ENCODE assay signal across 9 cellular contexts in genomic region chr20:59149678-59150504, GRCh38. TPM values are rescaled to one million over a fixed set of nuclear protein-coding genes. Genes with fewer than 3 reads are reported as not detected.
DNase-seq lines count a peak whose midpoint lies in the region; ATAC-seq and TF ChIP-seq lines count a peak whose summit lies in the region.
"Had no signal": no experiment of that assay in that cellular context is flagged by ENCODE, and none has a peak within 500 bp of the region (broad histone marks: within the 10 kb centered on the region; RNA-seq: fewer than 3 reads in every experiment).

No MANE protein-coding gene starts in this region.

- CTCF ChIA-PET in HEK293T (lab: Yijun Ruan, JAX): no interaction called here

- TF ChIP-seq POLR2A in NB4 (IDR thresholded peaks at IDR 0.05; ENCODE audit: extremely low read depth, insufficient read length) (no peak), right lobe of liver (IDR thresholded peaks at IDR 0.05) (no peak), stomach (IDR thresholded peaks at IDR 0.05) (no peak)

- DNase-seq in NB4 (ENCODE audit: low read depth) (peak; percentile 26), right lobe of liver (no peak), stomach (no peak), DMS153 (lab: John Stamatoyannopoulos, UW) (no peak), HCEC 1CT (no peak), HEK293T (ENCODE audit: extremely low spot score) (no peak), SW 1271 (lab: John Stamatoyannopoulos, UW) (no peak)
- DNase-seq in activated T-cell treated with anti-CD3 and anti-CD28 coated beads, Interleukin-2, amount 50 U/mL, for 48 hours: peak; percentile 69

- TF ChIP-seq EP300 in stomach (IDR thresholded peaks at IDR 0.05): no peak

- 38% methylated on average over 13 of the region's 18 CpGs for WGBS in right lobe of liver (ENCODE audit: insufficient coverage, low coverage, low lambda C conversion rate, missing lambda C conversion rate)
- 40 to 51% (median 41%) methylated on average over 13 to 18 of the region's 18 CpGs for WGBS in stomach, 5 donors

- H3K36me3 ChIP-seq in right lobe of liver (no peaks in the 10 kb centered on the region), stomach (no peaks in the 10 kb centered on the region)

- intact Hi-C loops in right lobe of liver (cut with DNase I): no loop called here
- intact Hi-C loops in stomach (cut with DNase I; ENCODE audit: low total_unique reads): no loop called here

- peak; percentile 41 to 59 (median 42) for ATAC-seq in right lobe of liver

- H3K27ac ChIP-seq in right lobe of liver: no peak overlapping the region
- peak overlapping the region; percentile 30 to 69 (median 34) for H3K27ac ChIP-seq in stomach

- H3K27me3 ChIP-seq in right lobe of liver: no peaks in the 10 kb centered on the region
- H3K27me3 ChIP-seq in stomach: peaks cover 0 to 2% (median 0%) of the 10 kb centered on the region in 3 donors

- H3K4me3 ChIP-seq in NB4 (ENCODE audit: low read depth, low read length) (no peak overlapping the region), right lobe of liver (no peak overlapping the region), stomach (no peak overlapping the region)

- TF ChIP-seq CTCF in NB4 (IDR thresholded peaks at IDR 0.05; ENCODE audit: low read depth, low read length) (no peak), right lobe of liver (IDR thresholded peaks at IDR 0.05) (no peak), stomach (IDR thresholded peaks at IDR 0.05) (no peak)

- H3K9me3 ChIP-seq in right lobe of liver (no peaks in the 10 kb centered on the region), stomach (no peaks in the 10 kb centered on the region)

- POLR2A ChIA-PET in HEK293T (lab: Yijun Ruan, JAX): no interaction called here

- H3K4me1 ChIP-seq in right lobe of liver (peaks cover 0 to 5% (median 0%) of the 10 kb centered on the region in 4 donors), stomach (peaks cover 15 to 33% (median 23%) of the 10 kb centered on the region in 4 donors)

TF ChIP-seq in HEK293T, 16 proteins besides CTCF, POLR2A, EP300 and RAD21:
- TF ChIP-seq, protein P1, sequence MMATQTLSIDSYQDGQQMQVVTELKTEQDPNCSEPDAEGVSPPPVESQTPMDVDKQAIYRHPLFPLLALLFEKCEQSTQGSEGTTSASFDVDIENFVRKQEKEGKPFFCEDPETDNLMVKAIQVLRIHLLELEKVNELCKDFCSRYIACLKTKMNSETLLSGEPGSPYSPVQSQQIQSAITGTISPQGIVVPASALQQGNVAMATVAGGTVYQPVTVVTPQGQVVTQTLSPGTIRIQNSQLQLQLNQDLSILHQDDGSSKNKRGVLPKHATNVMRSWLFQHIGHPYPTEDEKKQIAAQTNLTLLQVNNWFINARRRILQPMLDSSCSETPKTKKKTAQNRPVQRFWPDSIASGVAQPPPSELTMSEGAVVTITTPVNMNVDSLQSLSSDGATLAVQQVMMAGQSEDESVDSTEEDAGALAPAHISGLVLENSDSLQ (IDR thresholded peaks at IDR 0.05): no peak
- no peak for TF ChIP-seq NFRKB (IDR thresholded peaks at IDR 0.05)
- TF ChIP-seq SP1 (IDR thresholded peaks at IDR 0.05): no peak
- no peak for TF ChIP-seq FOXA1 (IDR thresholded peaks at IDR 0.05)
- TF ChIP-seq L3MBTL2 (conservative IDR thresholded peaks at IDR 0.05): no peak
- TF ChIP-seq SUZ12 (IDR thresholded peaks at IDR 0.05): no peak
- no peak for TF ChIP-seq ZNF384 (IDR thresholded peaks at IDR 0.05)
- TF ChIP-seq CTBP1 (IDR thresholded peaks at IDR 0.05; ENCODE audit: borderline replicate concordance): no peak

RNA-seq across cellular contexts. Expression of gene ZNF831, which starts 13.7 kb away (rescaled TPM):
- total RNA-seq in right lobe of liver (under 1 TPM; 0.04 to 0.25 (median 0.07) TPM), stomach (1 to 10 TPM in 3 of 5 donors, under 1 TPM in 1, not detected in 1; under 0.01 to 2.9 (median 1.2) TPM)
- under 1 TPM; 0.06 to 0.31 (median 0.15) TPM for polyA plus RNA-seq in stomach
- total RNA-seq: LHCN-M2 had no signal

Comparison
In these comparisons a context has a peak if more than half of its experiments do, and no peak if none do; other contexts are left out.
1. DNase-seq: peak in NB4 (single experiment) and activated T-cell treated with anti-CD3 and anti-CD28 coated beads, Interleukin-2, amount 50 U/mL, for 48 hours (2 of 2); none in right lobe of liver (0 of 3), stomach (single experiment), DMS153 (single experiment), HCEC 1CT (single experiment), HEK293T (single experiment) and SW 1271 (0 of 2).
2. H3K27ac ChIP-seq: peak in stomach (5 of 5); none in right lobe of liver (0 of 3).